In genomic region chr19:4547303-4548237, GRCh38 we compare ENCODE assay signal across 8 cellular contexts. TPM values are rescaled to one million over a fixed set of nuclear protein-coding genes. Genes with fewer than 3 reads are reported as not detected.
A peak's percentile ranks its signal among the peaks of the same experiment; 100 is the strongest.
DNase-seq lines count a peak whose midpoint lies in the region; ATAC-seq, FAIRE-seq and TF ChIP-seq lines count a peak whose summit lies in the region.

No MANE protein-coding gene starts in this region.

- no TSS peak for BruUV-seq in HepG2 (replicated peaks; lab: Mats Ljungman, UMichigan)

- FAIRE-seq in D721Med (lab: Jason Lieb, UNC), result no peak
- no peak for FAIRE-seq in HepG2 (lab: Jason Lieb, UNC)

- peaks cover 26 to 40% of the 10 kb centered on the region in 2 experiments; a peak in 4 of 5 replicates for H3K36me3 ChIP-seq in HepG2 (replicated peaks in 1 of 2; ENCODE audit: control insufficient read depth in 1 of 2, insufficient read depth in 2 of 2, low read length in 2 of 2)
- H3K36me3 ChIP-seq in gastroesophageal sphincter, result peaks cover 0 to 7% of the 10 kb centered on the region in 2 donors
- H3K36me3 ChIP-seq in effector memory CD4-positive, alpha-beta T cell (ENCODE audit: control insufficient read depth, insufficient read depth, low read length), result no peaks in the 10 kb centered on the region

- TF ChIP-seq CTCF in D721Med (IDR thresholded peaks at IDR 0.05; ENCODE audit: insufficient read depth, missing control alignments) (peak; percentile 14), HepG2 (CRISPR knock-in tag; IDR thresholded peaks at IDR 0.05) (peak; percentile 60), gastroesophageal sphincter (IDR thresholded peaks at IDR 0.05) (no peak)

- TF ChIP-seq POLR2A in HepG2 (IDR thresholded peaks at IDR 0.05; ENCODE audit: insufficient read depth in 1 of 2, low read depth in 2 of 2, low read length in 2 of 2), result no peak
- no peak for TF ChIP-seq POLR2A in gastroesophageal sphincter (IDR thresholded peaks at IDR 0.05)

- H3K9me3 Mint-ChIP-seq in activated naive CD4-positive, alpha-beta T cell treated with anti-CD3 and anti-CD28 coated beads, Interleukin-2, amount 50 U/mL, for 72 hours, result no peaks in the 10 kb centered on the region

- no peak overlapping the region for H3K27ac ChIP-seq in HepG2 (ENCODE audit: extremely low read length, insufficient read depth, low read length)
- no peak overlapping the region for H3K27ac ChIP-seq in gastroesophageal sphincter
- H3K27ac ChIP-seq in effector memory CD4-positive, alpha-beta T cell (ENCODE audit: insufficient read depth, low read length, poor library complexity, severe bottlenecking), result no peak overlapping the region

- no peaks in the 10 kb centered on the region for H3K79me2 ChIP-seq in HepG2 (ENCODE audit: insufficient read depth, low read length)

- no peak overlapping the region for H3K4me2 ChIP-seq in HepG2 (ENCODE audit: low read depth, low read length)

- no peak for TF ChIP-seq EP300 in HepG2 (IDR thresholded peaks at IDR 0.05; ENCODE audit: low read depth in 2 of 2, low read length in 2 of 2)
- no peak for TF ChIP-seq EP300 in HepG2 (CRISPR knock-in tag; IDR thresholded peaks at IDR 0.05; ENCODE audit: borderline replicate concordance)
- TF ChIP-seq EP300 in gastroesophageal sphincter (IDR thresholded peaks at IDR 0.05), result no peak

- in situ Hi-C loops in HepG2 (cut with HindIII; ENCODE audit: extremely low pct_ligation_motif_present, low pct_unique_long_range_greater_than_20kb), result no loop called here

- no peak overlapping the region for H3K27ac Mint-ChIP-seq in activated naive CD4-positive, alpha-beta T cell treated with anti-CD3 and anti-CD28 coated beads, Interleukin-2, amount 50 U/mL, for 72 hours

- CTCF ChIA-PET in HepG2 (lab: Yijun Ruan, JAX; ENCODE audit: low intra/inter-chr PET ratio, low total read pairs), result no interaction called here

- no peak overlapping the region for H2AFZ ChIP-seq in HepG2 (ENCODE audit: low read length)

- H3K27me3 ChIP-seq in HepG2 (ENCODE audit: control insufficient read depth in 1 of 2, insufficient read depth in 2 of 2, low read length in 2 of 2), result no peaks in the 10 kb centered on the region
- peaks cover 22% of the 10 kb centered on the region for H3K27me3 ChIP-seq in gastroesophageal sphincter
- no peaks in the 10 kb centered on the region for H3K27me3 ChIP-seq in effector memory CD4-positive, alpha-beta T cell (replicated peaks; ENCODE audit: control insufficient read depth, insufficient read depth, low read length, poor library complexity, severe bottlenecking)

- H3K4me1 ChIP-seq in HepG2 (ENCODE audit: insufficient read depth, low read length), result peaks cover 2% of the 10 kb centered on the region
- no peaks in the 10 kb centered on the region for H3K4me1 ChIP-seq in gastroesophageal sphincter
- H3K4me1 ChIP-seq in effector memory CD4-positive, alpha-beta T cell (ENCODE audit: control insufficient read depth, insufficient read depth, low read length, poor library complexity, severe bottlenecking), result no peaks in the 10 kb centered on the region

- no peak for TF ChIP-seq RAD21 in HepG2 (CRISPR knock-in tag; IDR thresholded peaks at IDR 0.05)

- no peak for DNase-seq in D721Med (ENCODE audit: insufficient read length, low spot score)
- DNase-seq in HT-29 (ENCODE audit: low spot score), result peak; percentile 23
- DNase-seq in activated naive CD4-positive, alpha-beta T cell treated with anti-CD3 and anti-CD28 coated beads, Interleukin-2, amount 50 U/mL, for 72 hours (ENCODE audit: low spot score in 2 of 2), result no peak
- DNase-seq in HepG2 (ENCODE audit: low spot score), result no peak
- DNase-seq in NCI-H446 (lab: John Stamatoyannopoulos, UW), result no peak
- no peak for DNase-seq in effector memory CD4-positive, alpha-beta T cell

- no peaks in the 10 kb centered on the region for H3K36me3 Mint-ChIP-seq in activated naive CD4-positive, alpha-beta T cell treated with anti-CD3 and anti-CD28 coated beads, Interleukin-2, amount 50 U/mL, for 72 hours

- H3K9me3 ChIP-seq in HepG2 (ENCODE audit: low read length) (no peaks in the 10 kb centered on the region), gastroesophageal sphincter (no peaks in the 10 kb centered on the region)
- no peaks in the 10 kb centered on the region for H3K9me3 ChIP-seq in effector memory CD4-positive, alpha-beta T cell (ENCODE audit: control insufficient read depth, low read length)

- H3K4me3 ChIP-seq in HepG2 (replicated peaks in 1 of 3; ENCODE audit: insufficient read depth in 1 of 3, low read depth in 2 of 3, low read length in 3 of 3) (no peak overlapping the region), gastroesophageal sphincter (no peak overlapping the region)
- H3K4me3 ChIP-seq in effector memory CD4-positive, alpha-beta T cell (ENCODE audit: insufficient read depth, low read depth, low read length, poor library complexity, severe bottlenecking), result no peak overlapping the region

- H4K20me1 ChIP-seq in HepG2 (ENCODE audit: insufficient read depth, low read length), result no peaks in the 10 kb centered on the region

- 84% methylated on average over 25 of the region's 32 CpGs for WGBS in HepG2 (ENCODE audit: low lambda C conversion rate)
- 16 to 85% methylated on average over 5 to 13 of the region's 32 CpGs for WGBS in gastroesophageal sphincter (ENCODE audit: low coverage in 1 of 2), 2 donors

- intact Hi-C loops in HepG2 (cut with micrococcal nuclease; ENCODE audit: unreplicated experiment), result no loop called here

- peak; percentile 37 to 52 for ATAC-seq in activated naive CD4-positive, alpha-beta T cell treated with anti-CD3 and anti-CD28 coated beads, Interleukin-2, amount 50 U/mL, for 72 hours
- ATAC-seq in HepG2 (peak; percentile 37), HG03025 (IDR thresholded peaks at IDR 0.05; ENCODE audit: low FRiP score, unreplicated experiment) (no peak), gastroesophageal sphincter (no peak)

- POLR2A ChIA-PET in HepG2 (lab: Yijun Ruan, JAX), result interaction anchor here (0.6 to 1.2 kb wide), 2 partner anchors 47 to 89 kb away, joined by 3 read pairs; no protein-coding TSS in a partner anchor

- H3K9ac ChIP-seq in HepG2 (ENCODE audit: insufficient read depth, low read depth, low read length), result no peak overlapping the region

RNA-seq across cellular contexts. Expression of gene LRG1, which starts 7.7 kb away (rescaled TPM):
- total RNA-seq in HT-29 (2014; rRNA removed; shearing (Covaris generic)), result 16.1 and 19.1 TPM in 2 replicates
- total RNA-seq in activated naive CD4-positive, alpha-beta T cell treated with anti-CD3 and anti-CD28 coated beads, Interleukin-2, amount 50 U/mL, for 72 hours, result 1 to 10 TPM in 1 of 2 donors, under 1 TPM in 1; 0.23 to 3.0 TPM
- total RNA-seq in HepG2 (2016; rRNA removed; fragmentation: Illumina TruSeq; extraction: Trizol) (7.1 and 12.0 TPM in 2 replicates), gastroesophageal sphincter (1 to 10 TPM in 2 of 4 donors, not detected in 2; 2.1 to 8.5 TPM)
- 2.0 and 2.2 TPM in 2 replicates for total RNA-seq in HepG2 (2016; cell fraction: cytosol; rRNA removed; fragmentation: Illumina TruSeq; extraction: Trizol; ENCODE audit: low read depth)
- total RNA-seq in HepG2 (2016; cell fraction: insoluble cytoplasmic fraction; rRNA removed; fragmentation: Illumina TruSeq; extraction: Trizol), result 5.8 and 13.0 TPM in 2 replicates
- total RNA-seq in HepG2 (2016; cell fraction: membrane; rRNA removed; fragmentation: Illumina TruSeq; extraction: Trizol), result 4.2 and 4.7 TPM in 2 replicates
- 10.2 and 12.3 TPM in 2 replicates for total RNA-seq in HepG2 (2016; cell fraction: nucleus; rRNA removed; fragmentation: Illumina TruSeq; extraction: Trizol)
- 39.3 and 48.9 TPM in 2 replicates for polyA plus RNA-seq in HepG2 (2011; rRNA removed)
- polyA plus RNA-seq in HepG2 (2011; cell fraction: cytosol; rRNA removed), result 33.3 and 38.7 TPM in 2 replicates
- 12.1 and 16.5 TPM in 2 replicates for polyA plus RNA-seq in HepG2 (2011; cell fraction: nucleus; rRNA removed)
- 8.4 and 14.3 TPM in 2 replicates for polyA plus RNA-seq in HepG2 (2012)
- polyA plus RNA-seq in HepG2 (2016; cell fraction: cytosol; fragmentation: Illumina TruSeq; extraction: Trizol; ENCODE audit: low read depth), result 2.4 and 2.6 TPM in 2 replicates
- 6.6 and 8.6 TPM in 2 replicates for polyA plus RNA-seq in HepG2 (2016; cell fraction: insoluble cytoplasmic fraction; fragmentation: Illumina TruSeq; extraction: Trizol; ENCODE audit: low read depth)
- 4.2 and 4.9 TPM in 2 replicates for polyA plus RNA-seq in HepG2 (2016; cell fraction: membrane; fragmentation: Illumina TruSeq; extraction: Trizol; ENCODE audit: low read depth)
- polyA plus RNA-seq in HepG2 (2016; cell fraction: nucleus; fragmentation: Illumina TruSeq; extraction: Trizol; ENCODE audit: insufficient read depth, low read depth), result 20.0 and 22.9 TPM in 2 replicates
- polyA minus RNA-seq in HepG2 (2011; rRNA and poly(A)+ RNA removed; ENCODE audit: low replicate concordance), result 0.77 and 28.9 TPM in 2 replicates
- polyA minus RNA-seq in HepG2 (2011; cell fraction: cytosol; rRNA and poly(A)+ RNA removed), result 12.1 and 23.5 TPM in 2 replicates
- polyA minus RNA-seq in HepG2 (2011; cell fraction: nucleus; rRNA and poly(A)+ RNA removed), result 3.2 and 5.6 TPM in 2 replicates

RNA-seq across cellular contexts. Expression of gene SEMA6B, which starts 11.9 kb away (rescaled TPM):
- 0.70 and 0.84 TPM in 2 replicates for total RNA-seq in HT-29 (2014; rRNA removed; shearing (Covaris generic))
- not detected for total RNA-seq in activated naive CD4-positive, alpha-beta T cell treated with anti-CD3 and anti-CD28 coated beads, Interleukin-2, amount 50 U/mL, for 72 hours
- total RNA-seq in HepG2 (2016; rRNA removed; fragmentation: Illumina TruSeq; extraction: Trizol), result 37.0 and 67.1 TPM in 2 replicates
- 14.3 and 14.5 TPM in 2 replicates for total RNA-seq in HepG2 (2016; cell fraction: cytosol; rRNA removed; fragmentation: Illumina TruSeq; extraction: Trizol; ENCODE audit: low read depth)
- 29.9 and 68.6 TPM in 2 replicates for total RNA-seq in HepG2 (2016; cell fraction: insoluble cytoplasmic fraction; rRNA removed; fragmentation: Illumina TruSeq; extraction: Trizol)
- 59.5 and 62.2 TPM in 2 replicates for total RNA-seq in HepG2 (2016; cell fraction: membrane; rRNA removed; fragmentation: Illumina TruSeq; extraction: Trizol)
- total RNA-seq in HepG2 (2016; cell fraction: nucleus; rRNA removed; fragmentation: Illumina TruSeq; extraction: Trizol), result 51.6 and 59.6 TPM in 2 replicates
- polyA plus RNA-seq in HepG2 (2011; rRNA removed), result 45.5 and 56.2 TPM in 2 replicates
- polyA plus RNA-seq in HepG2 (2011; cell fraction: cytosol; rRNA removed), result 55.1 and 78.1 TPM in 2 replicates
- polyA plus RNA-seq in HepG2 (2011; cell fraction: nucleus; rRNA removed), result 60.7 and 73.5 TPM in 2 replicates
- 31.8 and 42.2 TPM in 2 replicates for polyA plus RNA-seq in HepG2 (2012)
- polyA plus RNA-seq in HepG2 (2016; cell fraction: cytosol; fragmentation: Illumina TruSeq; extraction: Trizol; ENCODE audit: low read depth), result 17.9 and 18.2 TPM in 2 replicates
- polyA plus RNA-seq in HepG2 (2016; cell fraction: insoluble cytoplasmic fraction; fragmentation: Illumina TruSeq; extraction: Trizol; ENCODE audit: low read depth), result 55.9 and 71.2 TPM in 2 replicates
- polyA plus RNA-seq in HepG2 (2016; cell fraction: membrane; fragmentation: Illumina TruSeq; extraction: Trizol; ENCODE audit: low read depth), result 62.0 and 68.4 TPM in 2 replicates
- polyA plus RNA-seq in HepG2 (2016; cell fraction: nucleus; fragmentation: Illumina TruSeq; extraction: Trizol; ENCODE audit: insufficient read depth, low read depth), result 120 and 123 TPM in 2 replicates
- 0.23 and 250 TPM in 2 replicates for polyA minus RNA-seq in HepG2 (2011; rRNA and poly(A)+ RNA removed; ENCODE audit: low replicate concordance)
- 72.0 and 86.5 TPM in 2 replicates for polyA minus RNA-seq in HepG2 (2011; cell fraction: cytosol; rRNA and poly(A)+ RNA removed)
- 23.2 and 24.5 TPM in 2 replicates for polyA minus RNA-seq in HepG2 (2011; cell fraction: nucleus; rRNA and poly(A)+ RNA removed)
- 10 to 100 TPM in 1 of 4 donors, 1 to 10 TPM in 3; 2.0 to 12.4 (median 7.3) TPM for total RNA-seq in gastroesophageal sphincter

RNA-seq across cellular contexts. Expression of gene PLIN5, which starts 12.5 kb away (rescaled TPM):
- 0.86 and 4.5 TPM in 2 replicates for total RNA-seq in HT-29 (2014; rRNA removed; shearing (Covaris generic))
- total RNA-seq in activated naive CD4-positive, alpha-beta T cell treated with anti-CD3 and anti-CD28 coated beads, Interleukin-2, amount 50 U/mL, for 72 hours, result under 1 TPM in 1 of 2 donors, not detected in 1; 0.41 TPM
- total RNA-seq in HepG2 (2016; rRNA removed; fragmentation: Illumina TruSeq; extraction: Trizol) (1.6 and 1.8 TPM in 2 replicates), gastroesophageal sphincter (10 to 100 TPM in 2 of 4 donors, 1 to 10 TPM in 1, under 1 TPM in 1; 0.49 to 24.3 (median 11.2) TPM)
- total RNA-seq in HepG2 (2016; cell fraction: cytosol; rRNA removed; fragmentation: Illumina TruSeq; extraction: Trizol; ENCODE audit: low read depth), result 0.35 and 0.40 TPM in 2 replicates
- total RNA-seq in HepG2 (2016; cell fraction: insoluble cytoplasmic fraction; rRNA removed; fragmentation: Illumina TruSeq; extraction: Trizol), result 0.94 and 1.8 TPM in 2 replicates
- 0.65 TPM in 2 replicates for total RNA-seq in HepG2 (2016; cell fraction: membrane; rRNA removed; fragmentation: Illumina TruSeq; extraction: Trizol)
- 1.9 TPM in 2 replicates for total RNA-seq in HepG2 (2016; cell fraction: nucleus; rRNA removed; fragmentation: Illumina TruSeq; extraction: Trizol)
- 4.8 and 6.3 TPM in 2 replicates for polyA plus RNA-seq in HepG2 (2011; rRNA removed)
- polyA plus RNA-seq in HepG2 (2011; cell fraction: cytosol; rRNA removed), result 1.6 and 1.9 TPM in 2 replicates
- 31.7 and 40.6 TPM in 2 replicates for polyA plus RNA-seq in HepG2 (2011; cell fraction: nucleus; rRNA removed)
- 1.9 and 2.0 TPM in 2 replicates for polyA plus RNA-seq in HepG2 (2012)
- polyA plus RNA-seq in HepG2 (2016; cell fraction: cytosol; fragmentation: Illumina TruSeq; extraction: Trizol; ENCODE audit: low read depth), result 0.12 and 0.53 TPM in 2 replicates
- 0.77 and 1.4 TPM in 2 replicates for polyA plus RNA-seq in HepG2 (2016; cell fraction: insoluble cytoplasmic fraction; fragmentation: Illumina TruSeq; extraction: Trizol; ENCODE audit: low read depth)
- 0.11 and 0.52 TPM in 2 replicates for polyA plus RNA-seq in HepG2 (2016; cell fraction: membrane; fragmentation: Illumina TruSeq; extraction: Trizol; ENCODE audit: low read depth)
- polyA plus RNA-seq in HepG2 (2016; cell fraction: nucleus; fragmentation: Illumina TruSeq; extraction: Trizol; ENCODE audit: insufficient read depth, low read depth), result 5.8 and 8.9 TPM in 2 replicates
- 0.47 and 3.5 TPM in 2 replicates for polyA minus RNA-seq in HepG2 (2011; rRNA and poly(A)+ RNA removed; ENCODE audit: low replicate concordance)
- 0.97 and 0.99 TPM in 2 replicates for polyA minus RNA-seq in HepG2 (2011; cell fraction: cytosol; rRNA and poly(A)+ RNA removed)
- polyA minus RNA-seq in HepG2 (2011; cell fraction: nucleus; rRNA and poly(A)+ RNA removed), result 4.1 and 4.4 TPM in 2 replicates

RNA-seq across cellular contexts. Expression of gene PLIN4, which starts 29.3 kb away (rescaled TPM):
- total RNA-seq in HT-29 (2014; rRNA removed; shearing (Covaris generic)), result 8.5 TPM in 2 replicates
- under 1 TPM in 1 of 2 donors, not detected in 1; 0.08 TPM for total RNA-seq in activated naive CD4-positive, alpha-beta T cell treated with anti-CD3 and anti-CD28 coated beads, Interleukin-2, amount 50 U/mL, for 72 hours
- 0.80 and 1.3 TPM in 2 replicates for total RNA-seq in HepG2 (2016; rRNA removed; fragmentation: Illumina TruSeq; extraction: Trizol)
- total RNA-seq in HepG2 (2016; cell fraction: cytosol; rRNA removed; fragmentation: Illumina TruSeq; extraction: Trizol; ENCODE audit: low read depth), result 1.2 and 1.4 TPM in 2 replicates
- total RNA-seq in HepG2 (2016; cell fraction: insoluble cytoplasmic fraction; rRNA removed; fragmentation: Illumina TruSeq; extraction: Trizol), result 0.68 and 1.3 TPM in 2 replicates
- 0.12 and 0.21 TPM in 2 replicates for total RNA-seq in HepG2 (2016; cell fraction: membrane; rRNA removed; fragmentation: Illumina TruSeq; extraction: Trizol)
- total RNA-seq in HepG2 (2016; cell fraction: nucleus; rRNA removed; fragmentation: Illumina TruSeq; extraction: Trizol), result 1.0 and 1.1 TPM in 2 replicates
- polyA plus RNA-seq in HepG2 (2011; rRNA removed), result 1.1 and 1.9 TPM in 2 replicates
- polyA plus RNA-seq in HepG2 (2011; cell fraction: cytosol; rRNA removed), result 0.72 and 0.76 TPM in 2 replicates
- 12.5 and 14.8 TPM in 2 replicates for polyA plus RNA-seq in HepG2 (2011; cell fraction: nucleus; rRNA removed)
- 0.82 and 1.4 TPM in 2 replicates for polyA plus RNA-seq in HepG2 (2012)
- polyA plus RNA-seq in HepG2 (2016; cell fraction: cytosol; fragmentation: Illumina TruSeq; extraction: Trizol; ENCODE audit: low read depth), result 1.2 and 1.5 TPM in 2 replicates
- 0.48 and 0.53 TPM in 2 replicates for polyA plus RNA-seq in HepG2 (2016; cell fraction: insoluble cytoplasmic fraction; fragmentation: Illumina TruSeq; extraction: Trizol; ENCODE audit: low read depth)
- 0.08 and 0.13 TPM in 2 replicates for polyA plus RNA-seq in HepG2 (2016; cell fraction: membrane; fragmentation: Illumina TruSeq; extraction: Trizol; ENCODE audit: low read depth)
- 2.9 and 3.1 TPM in 2 replicates for polyA plus RNA-seq in HepG2 (2016; cell fraction: nucleus; fragmentation: Illumina TruSeq; extraction: Trizol; ENCODE audit: insufficient read depth, low read depth)
- 0.19 and 0.78 TPM in 2 replicates for polyA minus RNA-seq in HepG2 (2011; rRNA and poly(A)+ RNA removed; ENCODE audit: low replicate concordance)
- polyA minus RNA-seq in HepG2 (2011; cell fraction: cytosol; rRNA and poly(A)+ RNA removed), result 1.1 and 1.3 TPM in 2 replicates
- polyA minus RNA-seq in HepG2 (2011; cell fraction: nucleus; rRNA and poly(A)+ RNA removed), result 1.0 and 1.6 TPM in 2 replicates
- total RNA-seq in gastroesophageal sphincter, result 100 to 1,000 TPM in 1 of 4 donors, 10 to 100 TPM in 3; 66.0 to 145 (median 87.5) TPM

Comparison
In these comparisons a context has a peak if more than half of its experiments do, and no peak if none do; other contexts are left out.
1. CTCF ChIP-seq: peak in D721Med (single experiment) and HepG2 (single experiment); none in gastroesophageal sphincter (0 of 4).
2. ATAC-seq: peak in activated naive CD4-positive, alpha-beta T cell treated with anti-CD3 and anti-CD28 coated beads, Interleukin-2, amount 50 U/mL, for 72 hours (2 of 2) and HepG2 (single experiment); none in HG03025 (single experiment) and gastroesophageal sphincter (single experiment).